Comparison of ENCODE assay signal across 31 cellular contexts in genomic region chr1:151324390-151324930, GRCh38. TPM values are rescaled to one million over a fixed set of nuclear protein-coding genes. Genes with fewer than 3 reads are reported as not detected.
DNase-seq lines count a peak whose midpoint lies in the region; ATAC-seq and TF ChIP-seq lines count a peak whose summit lies in the region.
"Had no signal": no experiment of that assay in that cellular context is flagged by ENCODE, and none has a peak within 500 bp of the region (broad histone marks: within the 10 kb centered on the region; RNA-seq: fewer than 3 reads in every experiment).

No MANE protein-coding gene starts in this region.

- no peaks in the 10 kb centered on the region for H3K4me1 ChIP-seq in breast epithelium
- peaks cover 22% of the 10 kb centered on the region for H3K4me1 ChIP-seq in Karpas-422 (ENCODE audit: low read length)
- H3K4me1 ChIP-seq in left lung: peaks cover 15 to 43% of the 10 kb centered on the region in 2 donors
- H3K4me1 ChIP-seq in lower lobe of right lung: peaks cover 34% of the 10 kb centered on the region
- H3K4me1 ChIP-seq: colonic mucosa had no signal

- H3K4me3 ChIP-seq in breast epithelium (no peak overlapping the region), Karpas-422 (ENCODE audit: low read length) (no peak overlapping the region), left lung (no peak overlapping the region), lower lobe of right lung (no peak overlapping the region)
- H3K4me3 ChIP-seq: colonic mucosa, neural progenitor cell, SK-N-MC, tibial artery had no signal

- H3K79me2 ChIP-seq in Karpas-422 (ENCODE audit: low read length): peaks cover 36% of the 10 kb centered on the region

- H3K27ac Mint-ChIP-seq in MCF 10A (ENCODE audit: low read depth, unreplicated experiment) (peak overlapping the region; percentile 90), type B pancreatic cell (peak overlapping the region; percentile 26)
- H3K27ac Mint-ChIP-seq: neural progenitor cell had no signal

- no peaks in the 10 kb centered on the region for H3K9me3 ChIP-seq in breast epithelium
- no peaks in the 10 kb centered on the region for H3K9me3 ChIP-seq in Karpas-422 (ENCODE audit: low read length)
- H3K9me3 ChIP-seq in left lung: no peaks in the 10 kb centered on the region
- no peaks in the 10 kb centered on the region for H3K9me3 ChIP-seq in lower lobe of right lung
- H3K9me3 ChIP-seq: colonic mucosa, stomach, tibial artery had no signal

- H3K27me3 Mint-ChIP-seq in MCF 10A (ENCODE audit: insufficient read depth, unreplicated experiment) (no peaks in the 10 kb centered on the region), type B pancreatic cell (no peaks in the 10 kb centered on the region)
- H3K27me3 Mint-ChIP-seq: activated CD8-positive, alpha-beta T cell treated with anti-CD3 and anti-CD28 coated beads for 36 hours had no signal

- H4K20me1 ChIP-seq in Karpas-422 (ENCODE audit: insufficient read depth, low read depth, low read length): no peaks in the 10 kb centered on the region

- TF ChIP-seq POLR2A in breast epithelium (IDR thresholded peaks at IDR 0.05): no peak

- POLR2A ChIA-PET in MCF 10A (lab: Yijun Ruan, JAX): interaction anchor here (1.2 to 9.3 kb wide), 6 partner anchors 11 to 158 kb away, joined by 3 to 253 read pairs (median 68); partner anchors contain the start of genes PSMB4, SCNM1 and ZNF687

- H3K27ac ChIP-seq in breast epithelium (no peak overlapping the region), Karpas-422 (ENCODE audit: low read length) (no peak overlapping the region), left lung (no peak overlapping the region), lower lobe of right lung (no peak overlapping the region)
- H3K27ac ChIP-seq: colonic mucosa, foreskin keratinocyte, neural progenitor cell, SK-N-MC, tibial artery had no signal

- H3K36me3 Mint-ChIP-seq in MCF 10A (ENCODE audit: insufficient read depth, unreplicated experiment): peaks cover 67% of the 10 kb centered on the region
- peaks cover 25% of the 10 kb centered on the region for H3K36me3 Mint-ChIP-seq in type B pancreatic cell

- no peak overlapping the region for H2AFZ ChIP-seq in Karpas-422 (ENCODE audit: low read length)
- H2AFZ ChIP-seq: neural progenitor cell had no signal

- no peak overlapping the region for H3K9ac ChIP-seq in Karpas-422 (ENCODE audit: low read length)
- H3K9ac ChIP-seq: neural progenitor cell had no signal

- ATAC-seq in left lung (peak; percentile 9), lower lobe of right lung (no peak), GM19328 (IDR thresholded peaks at IDR 0.05; ENCODE audit: unreplicated experiment) (no peak)
- ATAC-seq: activated CD4-positive, CD25-positive, alpha-beta regulatory T cell treated with anti-CD3 and anti-CD28 coated beads, Interleukin-2, amount 50 U/mL, for 24 hours; activated CD8-positive, alpha-beta T cell treated with anti-CD3 and anti-CD28 coated beads for 36 hours; foreskin keratinocyte; HCT116 had no signal

- CTCF ChIA-PET in MCF 10A (lab: Yijun Ruan, JAX): interaction anchor here (0.7 to 13.3 kb wide), 4 partner anchors 15 to 269 kb away, joined by 3 to 214 read pairs (median 30); no protein-coding TSS in a partner anchor

- H3K9me2 ChIP-seq in Karpas-422 (replicated peaks; ENCODE audit: insufficient read depth, low read length): no peaks in the 10 kb centered on the region

- intact Hi-C loops in MCF 10A (cut with micrococcal nuclease): no loop called here
- intact Hi-C loops in breast epithelium (cut with DNase I; ENCODE audit: low total_unique reads): no loop called here
- intact Hi-C loops in left lung (cut with DNase I): no loop called here
- intact Hi-C loops in lower lobe of right lung (cut with DNase I): no loop called here

- TF ChIP-seq CTCF in MCF 10A (IDR thresholded peaks at IDR 0.05; ENCODE audit: unreplicated experiment) (no peak), breast epithelium (IDR thresholded peaks at IDR 0.05) (no peak), left lung (IDR thresholded peaks at IDR 0.05) (no peak), type B pancreatic cell (conservative IDR thresholded peaks at IDR 0.05) (no peak), lower lobe of right lung (IDR thresholded peaks at IDR 0.05) (no peak)

- no peak overlapping the region for H3K4me2 ChIP-seq in Karpas-422 (ENCODE audit: low read depth, low read length, poor library complexity, severe bottlenecking)
- H3K4me2 ChIP-seq: neural progenitor cell had no signal

- peaks cover 43% of the 10 kb centered on the region for H3K4me1 Mint-ChIP-seq in MCF 10A (ENCODE audit: insufficient read depth, unreplicated experiment)
- peaks cover 20% of the 10 kb centered on the region for H3K4me1 Mint-ChIP-seq in type B pancreatic cell (ENCODE audit: unreplicated experiment)

- BruUV-seq in MCF 10A (replicated peaks; lab: Mats Ljungman, UMichigan): no TSS peak

- H3K36me3 ChIP-seq in breast epithelium (no peaks in the 10 kb centered on the region), Karpas-422 (ENCODE audit: insufficient read depth, low read length) (0 out of 2 replicates have a peak, but pooled peaks cover 4% of the 10 kb centered on the region), left lung (peaks cover 0 to 57% of the 10 kb centered on the region in 2 donors), lower lobe of right lung (peaks cover 50% of the 10 kb centered on the region)
- H3K36me3 ChIP-seq: colonic mucosa, neural progenitor cell had no signal

- DNase-seq in MCF 10A (ENCODE audit: unreplicated experiment): no peak
- DNase-seq in breast epithelium (ENCODE audit: low spot score in 2 of 2): no peak
- peak; percentile 35 for DNase-seq in Karpas-422
- DNase-seq in left lung: no peak
- no peak for DNase-seq in type B pancreatic cell (ENCODE audit: extremely low spot score, unreplicated experiment)
- no peak for DNase-seq in GF-D8 (lab: John Stamatoyannopoulos, UW)
- no peak for DNase-seq in lower lobe of right lung
- DNase-seq: activated CD8-positive, alpha-beta T cell treated with anti-CD3 and anti-CD28 coated beads for 36 hours; activated naive CD4-positive, alpha-beta T cell; amniotic stem cell; Calu3; colonic mucosa; DMS79 treated with DMSO at 0.1 percent for 48 hours; effector memory CD4-positive, alpha-beta T cell; foreskin keratinocyte; KG1; mammary epithelial cell; NCI-H1436; NCI-H2107; NCI-H82; RPMI8226; stomach; tibial artery had no signal

- H3K27me3 ChIP-seq in breast epithelium (no peaks in the 10 kb centered on the region), Karpas-422 (ENCODE audit: low read length) (no peaks in the 10 kb centered on the region), left lung (no peaks in the 10 kb centered on the region), lower lobe of right lung (ENCODE audit: low read depth) (no peaks in the 10 kb centered on the region)
- H3K27me3 ChIP-seq: colonic mucosa, foreskin keratinocyte, neural progenitor cell, stomach, tibial artery had no signal

- H3K9me3 Mint-ChIP-seq in MCF 10A (ENCODE audit: unreplicated experiment): no peaks in the 10 kb centered on the region
- no peaks in the 10 kb centered on the region for H3K9me3 Mint-ChIP-seq in type B pancreatic cell
- H3K9me3 Mint-ChIP-seq: activated CD8-positive, alpha-beta T cell treated with anti-CD3 and anti-CD28 coated beads for 36 hours; neural progenitor cell had no signal

- H3K4me3 Mint-ChIP-seq in MCF 10A (ENCODE audit: unreplicated experiment): no peak overlapping the region
- peak overlapping the region; percentile 34 for H3K4me3 Mint-ChIP-seq in type B pancreatic cell

RNA-seq across cellular contexts. Expression of gene PI4KB, which starts 2.8 kb away (rescaled TPM):
- total RNA-seq in MCF 10A (2022) (75.3 and 90.1 TPM in 2 replicates), breast epithelium (10 to 100 TPM; 59.2 to 91.8 (median 69.8) TPM), left lung (10 to 100 TPM; 54.8 to 71.3 TPM), type B pancreatic cell (ENCODE audit: low replicate concordance) (59.6 and 60.7 TPM in 2 replicates), lower lobe of right lung (66.0 TPM)
- total RNA-seq in Karpas-422 (2014; rRNA removed; shearing (Covaris generic); ENCODE audit: low replicate concordance): 29.4 and 42.6 TPM in 2 replicates

RNA-seq across cellular contexts. Expression of gene RFX5, which starts 22.6 kb away (rescaled TPM):
- total RNA-seq in MCF 10A (2022) (19.2 and 26.5 TPM in 2 replicates), breast epithelium (10 to 100 TPM; 17.9 to 34.5 (median 25.9) TPM), left lung (10 to 100 TPM; 37.1 to 63.3 TPM), type B pancreatic cell (ENCODE audit: low replicate concordance) (27.3 and 66.5 TPM in 2 replicates), lower lobe of right lung (57.6 TPM)
- total RNA-seq in Karpas-422 (2014; rRNA removed; shearing (Covaris generic); ENCODE audit: low replicate concordance): 101 and 159 TPM in 2 replicates

RNA-seq across cellular contexts. Expression of gene ZNF687, which starts 42.4 kb away (rescaled TPM):
- total RNA-seq in MCF 10A (2022) (26.3 and 27.5 TPM in 2 replicates), breast epithelium (10 to 100 TPM; 20.6 to 31.6 (median 25.9) TPM), left lung (10 to 100 TPM; 17.7 to 22.8 TPM), type B pancreatic cell (ENCODE audit: low replicate concordance) (29.6 and 31.7 TPM in 2 replicates), lower lobe of right lung (23.7 TPM)
- total RNA-seq in Karpas-422 (2014; rRNA removed; shearing (Covaris generic); ENCODE audit: low replicate concordance): 21.3 and 33.5 TPM in 2 replicates

RNA-seq across cellular contexts. Expression of gene SELENBP1, which starts 48.0 kb away (rescaled TPM):
- total RNA-seq in MCF 10A (2022) (8.2 and 11.6 TPM in 2 replicates), breast epithelium (100 to 1,000 TPM in 2 of 3 donors, 10 to 100 TPM in 1; 63.6 to 148 (median 123) TPM), left lung (100 to 1,000 TPM; 131 to 258 TPM), type B pancreatic cell (ENCODE audit: low replicate concordance) (20.5 and 39.2 TPM in 2 replicates), lower lobe of right lung (413 TPM)
- total RNA-seq in Karpas-422 (2014; rRNA removed; shearing (Covaris generic); ENCODE audit: low replicate concordance): not detected in 2 replicates
- total RNA-seq: A673; activated CD8-positive, alpha-beta T cell treated with anti-CD3 and anti-CD28 coated beads for 36 hours; HT1080; T-helper 1 cell treated with Interleukin-12 subunit alpha and Interleukin-12 subunit beta and Interleukin-4 antibody, amounts not matched to agents 30 ng/mL and 1 ng/mL, for 36 hours had no signal
